ENCODE assay signal across 29 cellular contexts in genomic region chr2:30243231-30243630, GRCh38. TPM values are rescaled to one million over a fixed set of nuclear protein-coding genes. Genes with fewer than 3 reads are reported as not detected.
A peak's percentile ranks its signal among the peaks of the same experiment; 100 is the strongest.
DNase-seq lines count a peak whose midpoint lies in the region; ATAC-seq, FAIRE-seq and TF ChIP-seq lines count a peak whose summit lies in the region.
"Had no signal": no experiment of that assay in that cellular context is flagged by ENCODE, and none has a peak within 500 bp of the region (broad histone marks: within the 10 kb centered on the region; RNA-seq: fewer than 3 reads in every experiment).

No MANE protein-coding gene starts in this region.

- ATAC-seq in A549 (no peak), T-cell (replicated peaks in 1 of 4) (no peak), lung (ENCODE audit: insufficient read depth, low FRiP score) (no peak), HG03342 (IDR thresholded peaks at IDR 0.05; ENCODE audit: unreplicated experiment) (no peak)
- ATAC-seq: gastrocnemius medialis, left lung had no signal

- no peaks in the 10 kb centered on the region for H3K27me3 Mint-ChIP-seq in T-cell
- no peaks in the 10 kb centered on the region for H3K27me3 Mint-ChIP-seq in activated T-helper 1 cell treated with anti-CD3 and anti-CD28 coated beads, Interleukin-12 subunit alpha, Interleukin-12 subunit beta, Interleukin-2, Interleukin-4 antibody, amounts not matched to agents 30 ng/mL and 10 ng/mL and 1 ng/mL, durations not matched to agents 14 hours and 24 hours and 36 hours (ENCODE audit: insufficient read depth)

- H3K4me1 ChIP-seq in A549 = peaks cover 73% of the 10 kb centered on the region
- peaks cover 15 to 25% of the 10 kb centered on the region in 2 donors for H3K4me1 ChIP-seq in lung (ENCODE audit: control insufficient read depth in 2 of 2, insufficient read depth in 2 of 2, low read length in 2 of 2)
- H3K4me1 ChIP-seq in spleen = peaks cover 53 to 100% (median 79%) of the 10 kb centered on the region in 6 donors
- H3K4me1 ChIP-seq: breast epithelium had no signal

- H3K4me2 ChIP-seq in A549 = peak overlapping the region; percentile 34; the same call in 2 of the 3 replicates
- H3K4me2 ChIP-seq: hepatocyte had no signal

- no peaks in the 10 kb centered on the region for H3K9me3 Mint-ChIP-seq in T-cell
- peaks cover 5% of the 10 kb centered on the region for H3K9me3 Mint-ChIP-seq in activated T-helper 1 cell treated with anti-CD3 and anti-CD28 coated beads, Interleukin-12 subunit alpha, Interleukin-12 subunit beta, Interleukin-2, Interleukin-4 antibody, amounts not matched to agents 30 ng/mL and 10 ng/mL and 1 ng/mL, durations not matched to agents 14 hours and 24 hours and 36 hours
- H3K9me3 Mint-ChIP-seq: activated T-helper 2 cell treated with anti-CD3 and anti-CD28 coated beads, Interferon-gamma antibody, Interleukin-2, Interleukin-4, amounts not matched to agents 10 μg/mL and 5 μg/mL and 100 μg/mL, durations not matched to agents 14 hours and 24 hours and 36 hours; endodermal cell had no signal

- peaks cover 0 to 2% of the 10 kb centered on the region in 2 donors for H3K36me3 ChIP-seq in lung (ENCODE audit: control insufficient read depth in 2 of 2, insufficient read depth in 2 of 2, low read length in 2 of 2)
- H3K36me3 ChIP-seq in spleen = peaks cover 0 to 91% (median 29%) of the 10 kb centered on the region in 6 donors
- H3K36me3 ChIP-seq: breast epithelium, esophagus squamous epithelium, gastrocnemius medialis, left lung, right atrium auricular region had no signal

- peak overlapping the region; percentile 83 to 90 for H3K27ac Mint-ChIP-seq in T-cell
- no peak overlapping the region for H3K27ac Mint-ChIP-seq in activated T-helper 1 cell treated with anti-CD3 and anti-CD28 coated beads, Interleukin-12 subunit alpha, Interleukin-12 subunit beta, Interleukin-2, Interleukin-4 antibody, amounts not matched to agents 30 ng/mL and 10 ng/mL and 1 ng/mL, durations not matched to agents 14 hours and 24 hours and 36 hours
- H3K27ac Mint-ChIP-seq: activated T-helper 2 cell treated with anti-CD3 and anti-CD28 coated beads, Interferon-gamma antibody, Interleukin-2, Interleukin-4, amounts not matched to agents 10 μg/mL and 5 μg/mL and 100 μg/mL, durations not matched to agents 14 hours and 24 hours and 36 hours; endodermal cell had no signal

- no peak for TF ChIP-seq EP300 in A549 (IDR thresholded peaks at IDR 0.05)

- POLR2A ChIA-PET in A549 (lab: Yijun Ruan, JAX) (interaction anchor here (1.1 to 1.3 kb wide), 2 partner anchors 10 to 31 kb away, joined by 3 to 4 read pairs; no protein-coding TSS in a partner anchor), T-cell (lab: Charles Lee) (interaction anchor here in 1 of 2 donors (0.6 to 1.6 kb wide), 3 partner anchors 8 to 34 kb away, joined by 3 to 5 read pairs (median 5); no protein-coding TSS in a partner anchor)

- H3K36me3 Mint-ChIP-seq in T-cell = peaks cover 60% of the 10 kb centered on the region
- H3K36me3 Mint-ChIP-seq in activated T-helper 1 cell treated with anti-CD3 and anti-CD28 coated beads, Interleukin-12 subunit alpha, Interleukin-12 subunit beta, Interleukin-2, Interleukin-4 antibody, amounts not matched to agents 30 ng/mL and 10 ng/mL and 1 ng/mL, durations not matched to agents 14 hours and 24 hours and 36 hours (ENCODE audit: low read depth) = peaks cover 80% of the 10 kb centered on the region

- DNase-seq in A549 (ENCODE audit: low read depth in 1 of 2, low spot score in 1 of 2) (no peak), AG10803 (ENCODE audit: low read depth) (peak; percentile 58), T-cell (no peak), lung (ENCODE audit: low spot score) (no peak), spleen (no peak)
- no peak for DNase-seq in activated T-helper 1 cell treated with anti-CD3 and anti-CD28 coated beads, Interleukin-12 subunit alpha, Interleukin-12 subunit beta, Interleukin-2, Interleukin-4 antibody, amounts not matched to agents 30 ng/mL and 10 ng/mL and 1 ng/mL, durations not matched to agents 14 hours and 24 hours and 36 hours (ENCODE audit: low spot score)
- DNase-seq: activated CD4-positive, alpha-beta T cell treated with anti-CD3 and anti-CD28 coated beads for 1 hour; amygdala; DMS53; endodermal cell; esophagus squamous epithelium; gastrocnemius medialis; GOT3; KG1; left lung; NCI-H1436 treated with DMSO at 0.1 percent for 48 hours; NCI-H510A; SHP77 treated with DMSO at 0.1 percent for 48 hours; stimulated activated CD4-positive, alpha-beta T cell treated with anti-CD3 and anti-CD28 coated beads, Interleukin-4, amount 100 ng/mL, for 1 hour; stimulated activated naive CD4-positive, alpha-beta T cell; thyroid gland had no signal

- TF ChIP-seq POLR2A in A549 (IDR thresholded peaks at IDR 0.05; ENCODE audit: low read length) = no peak
- TF ChIP-seq POLR2A in spleen (IDR thresholded peaks at IDR 0.05) = no peak

- peaks cover 88 to 91% (median 89%) of the 10 kb centered on the region in 3 donors for H3K4me1 Mint-ChIP-seq in T-cell
- peaks cover 50% of the 10 kb centered on the region for H3K4me1 Mint-ChIP-seq in activated T-helper 1 cell treated with anti-CD3 and anti-CD28 coated beads, Interleukin-12 subunit alpha, Interleukin-12 subunit beta, Interleukin-2, Interleukin-4 antibody, amounts not matched to agents 30 ng/mL and 10 ng/mL and 1 ng/mL, durations not matched to agents 14 hours and 24 hours and 36 hours (ENCODE audit: low read depth)

- H3K27ac ChIP-seq in A549 (peak overlapping the region; percentile 4 to 50; a peak in 3 of 6 replicates), lung (ENCODE audit: low read depth in 1 of 2, low read length in 1 of 2) (peak overlapping the region; percentile 37 to 74), spleen (no peak overlapping the region)
- H3K27ac ChIP-seq: breast epithelium, esophagus squamous epithelium, gastrocnemius medialis, hepatocyte, parathyroid adenoma, right atrium auricular region, thyroid gland had no signal

- intact Hi-C loops in spleen (cut with DNase I; ENCODE audit: low total_unique reads) = loop anchor here (10.0 kb wide), 1 partner anchor 202 kb away; the partner anchor contains the start of gene LCLAT1
- intact Hi-C loops in activated T-helper 1 cell treated with anti-CD3 and anti-CD28 coated beads, Interleukin-12 subunit alpha, Interleukin-12 subunit beta, Interleukin-2, Interleukin-4 antibody, amounts not matched to agents 30 ng/mL and 10 ng/mL and 1 ng/mL, durations not matched to agents 14 hours and 24 hours and 36 hours (cut with micrococcal nuclease) = no loop called here

- no peak for FAIRE-seq in A549 (lab: Jason Lieb, UNC)
- FAIRE-seq: G401.6, TTC549 had no signal

- H3K9me3 ChIP-seq in A549 (peaks cover 3% of the 10 kb centered on the region; the same call in 1 of the 3 replicates), lung (ENCODE audit: control insufficient read depth in 2 of 2, insufficient read depth in 1 of 2, low read length in 1 of 2) (no peaks in the 10 kb centered on the region), spleen (no peaks in the 10 kb centered on the region)
- H3K9me3 ChIP-seq: breast epithelium, esophagus squamous epithelium, gastrocnemius medialis, left lung, right atrium auricular region, thyroid gland had no signal

- H3K4me3 ChIP-seq in A549 (no peak overlapping the region), AG10803 (ENCODE audit: low read length) (no peak overlapping the region), lung (no peak overlapping the region), spleen (no peak overlapping the region)
- H3K4me3 ChIP-seq: breast epithelium, esophagus squamous epithelium, gastrocnemius medialis, hepatocyte, left lung, right atrium auricular region, thyroid gland had no signal

- no peak for TF ChIP-seq RAD21 in A549 (conservative IDR thresholded peaks at IDR 0.05 in 1 of 2, IDR thresholded peaks at IDR 0.05 in 1 of 2)

- 92% methylated on average over 3 of the region's 3 CpGs for WGBS in A549 (ENCODE audit: missing lambda C conversion rate)
- WGBS in lung, 2 donors = 86 to 89% methylated on average over 3 of the region's 3 CpGs
- WGBS in spleen, 5 donors = 92 to 98% (median 94%) methylated on average over 3 of the region's 3 CpGs

- H3K4me3 Mint-ChIP-seq in T-cell = peak overlapping the region in 2 of 3 donors; percentile 52 to 59
- no peak overlapping the region for H3K4me3 Mint-ChIP-seq in activated T-helper 1 cell treated with anti-CD3 and anti-CD28 coated beads, Interleukin-12 subunit alpha, Interleukin-12 subunit beta, Interleukin-2, Interleukin-4 antibody, amounts not matched to agents 30 ng/mL and 10 ng/mL and 1 ng/mL, durations not matched to agents 14 hours and 24 hours and 36 hours
- H3K4me3 Mint-ChIP-seq: endodermal cell had no signal

- H3K27me3 ChIP-seq in lung (ENCODE audit: control insufficient read depth, insufficient read depth) (no peaks in the 10 kb centered on the region), spleen (replicated peaks in 1 of 7) (no peaks in the 10 kb centered on the region)
- H3K27me3 ChIP-seq: breast epithelium, esophagus squamous epithelium, gastrocnemius medialis, hepatocyte, left lung, right atrium auricular region, thyroid gland had no signal

- CTCF ChIA-PET in A549 (lab: Yijun Ruan, JAX) (interaction anchor here (0.8 to 1.7 kb wide), 8 partner anchors 10 to 463 kb away, joined by 3 to 6 read pairs (median 3); no protein-coding TSS in a partner anchor), T-cell (lab: Charles Lee) (interaction anchor here (0.6 to 1.6 kb wide), 11 partner anchors 8 to 1076 kb away, joined by 3 to 6 read pairs (median 3); partner anchors contain the start of gene LBH (in 1 of the 2))

- TF ChIP-seq CTCF in A549 (IDR thresholded peaks at IDR 0.05) (no peak), AG10803 (conservative IDR thresholded peaks at IDR 0.05; ENCODE audit: low read length) (no peak), lung (IDR thresholded peaks at IDR 0.05; ENCODE audit: control extremely low read depth, extremely low read depth) (no peak), spleen (IDR thresholded peaks at IDR 0.05 in 8 of 11, conservative IDR thresholded peaks at IDR 0.05 in 3 of 11) (no peak)

TF ChIP-seq in A549, 52 proteins besides CTCF, POLR2A, EP300 and RAD21 (continues in another document):
- TF ChIP-seq MAFK (IDR thresholded peaks at IDR 0.05; ENCODE audit: partially characterized antibody) = peak; percentile 74

RNA-seq across cellular contexts. Expression of gene LBH, which starts 11.9 kb away (rescaled TPM):
- polyA plus RNA-seq in A549 (2011; rRNA removed) (149 and 163 TPM in 2 replicates), A549 (2017; fragmentation: RNase III; extraction: RNeasy Plus Mini Kit Qiagen cat#74134 plus additional on column Dnase treatment) (197 to 273 TPM (median 216 TPM) in 3 replicates), lung (10 to 100 TPM; 22.9 to 55.2 TPM), spleen (10 to 100 TPM; 48.7 to 94.2 (median 73.9) TPM)
- polyA plus RNA-seq in A549 (2012; cell fraction: cytosol; rRNA removed) = 174 and 289 TPM in 2 replicates
- 195 and 198 TPM in 2 replicates for polyA plus RNA-seq in A549 (2012; cell fraction: nucleus; rRNA removed)
- 226 and 241 TPM in 2 replicates for polyA minus RNA-seq in A549 (2011; rRNA and poly(A)+ RNA removed)
- total RNA-seq in T-cell (100 to 1,000 TPM; 209 to 386 (median 323) TPM), lung (100 to 1,000 TPM; 107 to 133 TPM), spleen (100 to 1,000 TPM in 6 of 7 donors, 10 to 100 TPM in 1; 86.2 to 178 (median 123) TPM)
- total RNA-seq in activated T-helper 1 cell treated with anti-CD3 and anti-CD28 coated beads, Interleukin-12 subunit alpha, Interleukin-12 subunit beta, Interleukin-2, Interleukin-4 antibody, amounts not matched to agents 30 ng/mL and 10 ng/mL and 1 ng/mL, durations not matched to agents 14 hours and 24 hours and 36 hours = 306 and 313 TPM in 2 replicates

Comparison
In these comparisons a context has a peak if more than half of its experiments do, and no peak if none do; other contexts are left out.
1. H3K27ac ChIP-seq: peak in A549 (2 of 2) and lung (2 of 2); none in spleen (0 of 8).